ENCODE assay signal across 26 cellular contexts in the genomic region with DNA sequence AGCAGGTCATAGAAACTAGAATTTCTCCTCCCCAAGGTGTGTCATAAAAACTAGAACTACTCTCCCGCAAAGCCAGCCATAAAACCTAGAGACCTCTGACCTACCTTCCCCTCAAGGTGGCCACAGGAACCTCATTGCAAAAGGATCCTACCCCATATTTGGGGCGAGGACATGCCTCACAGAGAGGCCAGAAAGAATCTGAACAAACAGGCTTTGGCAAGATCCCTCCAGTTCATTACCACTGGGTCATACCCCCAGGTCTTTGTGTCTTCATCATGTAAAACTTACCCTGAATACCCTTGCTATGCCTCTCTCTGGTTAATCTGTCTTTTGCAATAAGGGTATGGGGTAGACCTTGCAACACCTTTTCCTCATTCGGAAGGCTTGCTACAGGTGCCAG.
DNase-seq lines count a peak whose midpoint lies in the region; ATAC-seq, FAIRE-seq and TF ChIP-seq lines count a peak whose summit lies in the region.
"Had no signal": no experiment of that assay in that cellular context is flagged by ENCODE, and none has a peak within 500 bp of the region (broad histone marks: within the 10 kb centered on the region; RNA-seq: fewer than 3 reads in every experiment).

No MANE protein-coding gene starts in this region.

- H3K18ac ChIP-seq in trophoblast cell (ENCODE audit: low read length), result no peak overlapping the region

- no peak overlapping the region for H2BK12ac ChIP-seq in trophoblast cell (ENCODE audit: low read length)

- no peak overlapping the region for H4K12ac ChIP-seq in trophoblast cell (ENCODE audit: low read depth, low read length)

- H4K8ac ChIP-seq in trophoblast cell (ENCODE audit: low read depth, low read length), result no peak overlapping the region

- H3K79me1 ChIP-seq in trophoblast cell (ENCODE audit: low read length), result no peaks in the 10 kb centered on the region

- no peak overlapping the region for H3K14ac ChIP-seq in trophoblast cell (ENCODE audit: low read length)

- DNase-seq in activated CD8-positive, alpha-beta memory T cell treated with anti-CD3 and anti-CD28 coated beads, Interleukin-2, amount 10 ng/mL, durations not matched to agents 7 days and 5 days, result peak; percentile 27
- no peak for DNase-seq in activated CD8-positive, alpha-beta memory T cell treated with anti-CD3 and anti-CD28 coated beads, Interleukin-2, amount 50 U/mL, for 4 hours
- no peak for DNase-seq in astrocyte (ENCODE audit: low read depth)
- DNase-seq in hepatocyte (ENCODE audit: low spot score), result no peak
- DNase-seq in trophoblast cell, result peak; percentile 86 to 91
- DNase-seq in coronary artery (ENCODE audit: low spot score), result no peak
- DNase-seq in naive thymus-derived CD8-positive, alpha-beta T cell, result no peak
- DNase-seq: CD8-positive, alpha-beta T cell; DMS79 treated with DMSO at 0.1 percent for 48 hours; IMR-90; NCI-H1048; NCI-H1417; NCI-H1694 treated with DMSO at 0.1 percent for 48 hours; NCI-H2081 treated with DMSO at 0.1 percent for 48 hours; NCI-H748 treated with DMSO at 0.1 percent for 48 hours; NK-92 treated with Interleukin-12 subunit alpha and Interleukin-12 subunit beta, amount 100 ng/mL, for 24 hours; PC-3; SJCRH30 had no signal

- no peak overlapping the region for H3K4me3 Mint-ChIP-seq in activated CD8-positive, alpha-beta memory T cell treated with anti-CD3 and anti-CD28 coated beads, Interleukin-2, amount 10 ng/mL, durations not matched to agents 7 days and 5 days
- no peak overlapping the region for H3K4me3 Mint-ChIP-seq in astrocyte (ENCODE audit: unreplicated experiment)
- H3K4me3 Mint-ChIP-seq in naive thymus-derived CD8-positive, alpha-beta T cell, result no peak overlapping the region
- H3K4me3 Mint-ChIP-seq: B cell; CD8-positive, alpha-beta T cell had no signal

- CTCF ChIA-PET in activated CD8-positive, alpha-beta memory T cell treated with anti-CD3 and anti-CD28 coated beads, Interleukin-2, amount 10 ng/mL, durations not matched to agents 7 days and 5 days (lab: Charles Lee), result no interaction called here

- H3K27me3 ChIP-seq in astrocyte (ENCODE audit: insufficient read depth, low read length), result no peaks in the 10 kb centered on the region
- H3K27me3 ChIP-seq in hepatocyte, result no peaks in the 10 kb centered on the region
- H3K27me3 ChIP-seq in trophoblast cell (ENCODE audit: insufficient read depth, low read length), result no peaks in the 10 kb centered on the region
- H3K27me3 ChIP-seq: SJCRH30 had no signal

- no peaks in the 10 kb centered on the region for H3K9me3 ChIP-seq in astrocyte (ENCODE audit: insufficient read depth, low read depth, low read length)
- no peaks in the 10 kb centered on the region for H3K9me3 ChIP-seq in hepatocyte (ENCODE audit: low read depth)
- H3K9me3 ChIP-seq in trophoblast cell (ENCODE audit: insufficient read depth, low read depth, low read length), result peaks cover 3% of the 10 kb centered on the region
- H3K9me3 ChIP-seq: SJCRH30 had no signal

- POLR2A ChIA-PET in naive thymus-derived CD8-positive, alpha-beta T cell (lab: Charles Lee), result no interaction called here

- no peak overlapping the region for H2AK5ac ChIP-seq in trophoblast cell (ENCODE audit: low read length)

- TF ChIP-seq CTCF in astrocyte (IDR thresholded peaks at IDR 0.05; ENCODE audit: insufficient read depth, low read depth, low read length), result no peak
- TF ChIP-seq CTCF in hepatocyte (IDR thresholded peaks at IDR 0.05; ENCODE audit: poor library complexity), result no peak
- no peak for TF ChIP-seq CTCF in coronary artery (IDR thresholded peaks at IDR 0.05)

- ATAC-seq in activated CD8-positive, alpha-beta memory T cell treated with anti-CD3 and anti-CD28 coated beads, Interleukin-2, amount 10 ng/mL, durations not matched to agents 7 days and 5 days, result no peak
- no peak for ATAC-seq in HG02642 (IDR thresholded peaks at IDR 0.05; ENCODE audit: poor library complexity, unreplicated experiment)
- ATAC-seq in naive thymus-derived CD8-positive, alpha-beta T cell, result no peak
- ATAC-seq: CD8-positive, alpha-beta T cell; PC-3; Right ventricle myocardium inferior had no signal

- H3K36me3 ChIP-seq in astrocyte (ENCODE audit: insufficient read depth, low read length) (peaks cover 12% of the 10 kb centered on the region), hepatocyte (replicated peaks; ENCODE audit: insufficient read depth, low read depth) (no peaks in the 10 kb centered on the region), trophoblast cell (ENCODE audit: control insufficient read depth in 1 of 2, insufficient read depth in 2 of 2, low read length in 2 of 2) (peaks cover 4 to 6% of the 10 kb centered on the region in 2 experiments)
- H3K36me3 ChIP-seq: SJCRH30 had no signal

- H3K79me2 ChIP-seq in astrocyte (ENCODE audit: insufficient read depth, low read length) (no peaks in the 10 kb centered on the region), hepatocyte (no peaks in the 10 kb centered on the region), trophoblast cell (ENCODE audit: control insufficient read depth, insufficient read depth, low read length, poor library complexity) (no peaks in the 10 kb centered on the region)

- no peaks in the 10 kb centered on the region for H3K9me3 Mint-ChIP-seq in activated CD8-positive, alpha-beta memory T cell treated with anti-CD3 and anti-CD28 coated beads, Interleukin-2, amount 10 ng/mL, durations not matched to agents 7 days and 5 days (ENCODE audit: low read depth)
- peaks cover 4% of the 10 kb centered on the region for H3K9me3 Mint-ChIP-seq in astrocyte (ENCODE audit: unreplicated experiment)
- H3K9me3 Mint-ChIP-seq in naive thymus-derived CD8-positive, alpha-beta T cell, result peaks cover 0 to 10% (median 1%) of the 10 kb centered on the region in 9 donors
- H3K9me3 Mint-ChIP-seq: CD8-positive, alpha-beta T cell had no signal

- H2BK5ac ChIP-seq in trophoblast cell (ENCODE audit: low read depth, low read length, poor library complexity), result no peak overlapping the region

- H2BK120ac ChIP-seq in trophoblast cell (ENCODE audit: insufficient read depth, low read length, poor library complexity), result no peak overlapping the region

- H3K9me2 ChIP-seq in hepatocyte (replicated peaks; ENCODE audit: insufficient read depth), result no peaks in the 10 kb centered on the region

- H3K4me1 ChIP-seq in astrocyte (ENCODE audit: insufficient read depth, low read length) (no peaks in the 10 kb centered on the region), hepatocyte (ENCODE audit: insufficient read depth) (peaks cover 17% of the 10 kb centered on the region), trophoblast cell (ENCODE audit: control insufficient read depth in 1 of 2, insufficient read depth in 2 of 2, low read length in 2 of 2) (peaks cover 12 to 22% of the 10 kb centered on the region in 2 experiments)
- H3K4me1 ChIP-seq: SJCRH30 had no signal

- H3K4me3 ChIP-seq in astrocyte (ENCODE audit: insufficient read depth, low read depth, low read length), result no peak overlapping the region
- no peak overlapping the region for H3K4me3 ChIP-seq in hepatocyte
- no peak overlapping the region for H3K4me3 ChIP-seq in trophoblast cell (ENCODE audit: low read depth, low read length)
- H3K4me3 ChIP-seq in coronary artery, result no peak overlapping the region
- H3K4me3 ChIP-seq: SJCRH30 had no signal

- no peak for FAIRE-seq in astrocyte (lab: Jason Lieb, UNC)
- FAIRE-seq: GM12892, H54 had no signal

- H3K4ac ChIP-seq in trophoblast cell (ENCODE audit: low read depth, low read length), result no peak overlapping the region

- peaks cover 13% of the 10 kb centered on the region for H3K4me1 Mint-ChIP-seq in activated CD8-positive, alpha-beta memory T cell treated with anti-CD3 and anti-CD28 coated beads, Interleukin-2, amount 10 ng/mL, durations not matched to agents 7 days and 5 days
- H3K4me1 Mint-ChIP-seq in astrocyte (ENCODE audit: low read depth, unreplicated experiment), result no peaks in the 10 kb centered on the region
- H3K4me1 Mint-ChIP-seq in naive thymus-derived CD8-positive, alpha-beta T cell, result peaks cover 0 to 9% (median 0%) of the 10 kb centered on the region in 4 donors
- H3K4me1 Mint-ChIP-seq: B cell had no signal

- no peaks in the 10 kb centered on the region for H3K36me3 Mint-ChIP-seq in activated CD8-positive, alpha-beta memory T cell treated with anti-CD3 and anti-CD28 coated beads, Interleukin-2, amount 10 ng/mL, durations not matched to agents 7 days and 5 days
- H3K36me3 Mint-ChIP-seq in astrocyte (ENCODE audit: low read depth, unreplicated experiment), result peaks cover 27% of the 10 kb centered on the region
- peaks cover 0 to 3% (median 0%) of the 10 kb centered on the region in 3 donors for H3K36me3 Mint-ChIP-seq in naive thymus-derived CD8-positive, alpha-beta T cell

- WGBS in hepatocyte (ENCODE audit: low lambda C conversion rate, missing lambda C conversion rate), result 83% methylated on average over 3 of the region's 3 CpGs
- no CpG with 5 or more reads among the region's 3 CpGs for WGBS in trophoblast cell (ENCODE audit: extremely low coverage, insufficient coverage, insufficient read length)

- H3K27ac ChIP-seq in astrocyte (ENCODE audit: low read depth, low read length), result no peak overlapping the region
- peak overlapping the region; percentile 41 for H3K27ac ChIP-seq in hepatocyte
- H3K27ac ChIP-seq in trophoblast cell (ENCODE audit: low read depth, low read length), result no peak overlapping the region
- no peak overlapping the region for H3K27ac ChIP-seq in coronary artery
- H3K27ac ChIP-seq: 22Rv1, C4-2B, KMS-11, SJCRH30 had no signal

- H3K27ac Mint-ChIP-seq in activated CD8-positive, alpha-beta memory T cell treated with anti-CD3 and anti-CD28 coated beads, Interleukin-2, amount 10 ng/mL, durations not matched to agents 7 days and 5 days, result no peak overlapping the region
- peak overlapping the region; percentile 26 for H3K27ac Mint-ChIP-seq in astrocyte (ENCODE audit: unreplicated experiment)
- no peak overlapping the region for H3K27ac Mint-ChIP-seq in naive thymus-derived CD8-positive, alpha-beta T cell
- H3K27ac Mint-ChIP-seq: B cell; CD8-positive, alpha-beta T cell had no signal

- no peak overlapping the region for H3K4me2 ChIP-seq in astrocyte (ENCODE audit: low read length)
- no peak overlapping the region for H3K4me2 ChIP-seq in hepatocyte
- peak overlapping the region; percentile 28 for H3K4me2 ChIP-seq in trophoblast cell (ENCODE audit: low read length)
- H3K4me2 ChIP-seq: KMS-11 had no signal

- H4K91ac ChIP-seq in trophoblast cell (ENCODE audit: low read depth, low read length), result no peak overlapping the region

- H2AFZ ChIP-seq in astrocyte (ENCODE audit: low read depth, low read length) (no peak overlapping the region), hepatocyte (no peak overlapping the region), trophoblast cell (ENCODE audit: insufficient read depth, low read length, poor library complexity) (no peak overlapping the region)

- peaks cover 7% of the 10 kb centered on the region for H3K27me3 Mint-ChIP-seq in activated CD8-positive, alpha-beta memory T cell treated with anti-CD3 and anti-CD28 coated beads, Interleukin-2, amount 10 ng/mL, durations not matched to agents 7 days and 5 days
- H3K27me3 Mint-ChIP-seq in astrocyte (ENCODE audit: low read depth, unreplicated experiment), result no peaks in the 10 kb centered on the region
- H3K27me3 Mint-ChIP-seq in naive thymus-derived CD8-positive, alpha-beta T cell, result no peaks in the 10 kb centered on the region

- no peak overlapping the region for H3K23ac ChIP-seq in trophoblast cell (ENCODE audit: low read length)

- H3K9ac ChIP-seq in astrocyte (ENCODE audit: low read length) (no peak overlapping the region), trophoblast cell (ENCODE audit: low read length) (no peak overlapping the region)
- H3K9ac ChIP-seq: KMS-11 had no signal

- H4K20me1 ChIP-seq in astrocyte (ENCODE audit: insufficient read depth, low read length) (peaks cover 33% of the 10 kb centered on the region), hepatocyte (ENCODE audit: insufficient read depth, poor library complexity, severe bottlenecking) (no peaks in the 10 kb centered on the region)

Comparison
In these comparisons a context has a peak if more than half of its experiments do, and no peak if none do; other contexts are left out.
1. DNase-seq: peak in activated CD8-positive, alpha-beta memory T cell treated with anti-CD3 and anti-CD28 coated beads, Interleukin-2, amount 10 ng/mL, durations not matched to agents 7 days and 5 days (single experiment) and trophoblast cell (2 of 2); none in activated CD8-positive, alpha-beta memory T cell treated with anti-CD3 and anti-CD28 coated beads, Interleukin-2, amount 50 U/mL, for 4 hours (single experiment), astrocyte (single experiment), hepatocyte (single experiment), coronary artery (single experiment) and naive thymus-derived CD8-positive, alpha-beta T cell (0 of 10).